In genomic region chr9:128412120-128412790, GRCh38 we compare ENCODE assay signal across 8 cellular contexts. TPM values are rescaled to one million over a fixed set of nuclear protein-coding genes. Genes with fewer than 3 reads are reported as not detected.
DNase-seq lines count a peak whose midpoint lies in the region; ATAC-seq and TF ChIP-seq lines count a peak whose summit lies in the region.

No MANE protein-coding gene starts in this region.

- CTCF ChIA-PET in CD8-positive, alpha-beta T cell (lab: Charles Lee) = interaction anchor here (0.8 to 2.8 kb wide), 5 partner anchors 9 to 119 kb away, joined by 3 to 16 read pairs (median 3); no protein-coding TSS in a partner anchor

- H3K4me1 ChIP-seq in CD8-positive, alpha-beta T cell (ENCODE audit: insufficient read depth, low read length) = no peaks in the 10 kb centered on the region
- no peaks in the 10 kb centered on the region for H3K4me1 ChIP-seq in adrenal gland (replicated peaks in 1 of 2)

- TF ChIP-seq RAD21 in Ishikawa (IDR thresholded peaks at IDR 0.05; ENCODE audit: low read depth) = peak; percentile 97

- no peak overlapping the region for H3K27ac Mint-ChIP-seq in CD8-positive, alpha-beta T cell

- H3K4me3 Mint-ChIP-seq in CD8-positive, alpha-beta T cell = no peak overlapping the region

- peak in 5 of 7 experiments; percentile 39 to 58 (median 44) for DNase-seq in CD8-positive, alpha-beta T cell
- peak; percentile 69 to 82 for DNase-seq in SHP77 (lab: John Stamatoyannopoulos, UW)
- DNase-seq in adrenal gland = peak in 6 of 7 donors; percentile 26 to 80 (median 52)
- DNase-seq in iPS DF 4.7 (ENCODE audit: extremely low read depth, low spot score) = peak; percentile 80
- peak; percentile 61 for DNase-seq in stimulated activated CD4-positive, alpha-beta T cell treated with anti-CD3 and anti-CD28 coated beads, Interleukin-15, amount 100 ng/mL, for 24 hours
- DNase-seq in NCI-H226 = no peak
- DNase-seq in NK-92 (lab: John Stamatoyannopoulos, UW; ENCODE audit: unreplicated experiment) = no peak

- peak; percentile 81 for ATAC-seq in CD8-positive, alpha-beta T cell

- no peak overlapping the region for H3K4me3 ChIP-seq in CD8-positive, alpha-beta T cell (ENCODE audit: low read depth, low read length)
- H3K4me3 ChIP-seq in adrenal gland = no peak overlapping the region

- 0 to 15% (median 11%) methylated on average over 4 to 13 of the region's 13 CpGs for WGBS in adrenal gland, 4 donors

- no peaks in the 10 kb centered on the region for H3K36me3 ChIP-seq in CD8-positive, alpha-beta T cell (ENCODE audit: insufficient read depth, low read length)
- no peaks in the 10 kb centered on the region for H3K36me3 ChIP-seq in adrenal gland (replicated peaks in 1 of 2)

- no peak for TF ChIP-seq POLR2A in adrenal gland (IDR thresholded peaks at IDR 0.05)

- TF ChIP-seq CTCF in CD8-positive, alpha-beta T cell (IDR thresholded peaks at IDR 0.05) = peak; percentile 46
- TF ChIP-seq CTCF in adrenal gland (IDR thresholded peaks at IDR 0.05) = peak; percentile 24 to 66 (median 60)

- no peaks in the 10 kb centered on the region for H3K9me3 ChIP-seq in CD8-positive, alpha-beta T cell (ENCODE audit: low read length)
- no peaks in the 10 kb centered on the region for H3K9me3 ChIP-seq in adrenal gland (replicated peaks in 1 of 3)

- no peak for TF ChIP-seq EP300 in Ishikawa (IDR thresholded peaks at IDR 0.05; ENCODE audit: borderline replicate concordance)

- intact Hi-C loops in CD8-positive, alpha-beta T cell (cut with DNase I, micrococcal nuclease) = loop anchor here in 1 of 2 experiments (1.0 kb wide), 2 partner anchors 50 to 117 kb away; no protein-coding TSS in a partner anchor
- intact Hi-C loops in adrenal gland (cut with DNase I) = loop anchor here in 1 of 2 donors (5.0 kb wide), 1 partner anchor 50 kb away; no protein-coding TSS in a partner anchor

- H3K27me3 Mint-ChIP-seq in CD8-positive, alpha-beta T cell (ENCODE audit: low read depth) = peaks cover 57% of the 10 kb centered on the region

- no peaks in the 10 kb centered on the region for H3K9me3 Mint-ChIP-seq in CD8-positive, alpha-beta T cell

- H3K4me1 Mint-ChIP-seq in CD8-positive, alpha-beta T cell (ENCODE audit: low read depth) = no peaks in the 10 kb centered on the region

- POLR2A ChIA-PET in CD8-positive, alpha-beta T cell (lab: Charles Lee) = no interaction called here

- H3K27me3 ChIP-seq in CD8-positive, alpha-beta T cell (ENCODE audit: insufficient read depth, low read length) = no peaks in the 10 kb centered on the region
- H3K27me3 ChIP-seq in adrenal gland = peaks cover 23% of the 10 kb centered on the region

- no peak overlapping the region for H3K27ac ChIP-seq in CD8-positive, alpha-beta T cell (ENCODE audit: low read depth, low read length)
- no peak overlapping the region for H3K27ac ChIP-seq in adrenal gland

- no peaks in the 10 kb centered on the region for H3K36me3 Mint-ChIP-seq in CD8-positive, alpha-beta T cell

TF ChIP-seq in Ishikawa, 13 proteins besides CTCF, POLR2A, EP300 and RAD21:
- TF ChIP-seq EGR1 (IDR thresholded peaks at IDR 0.05) = no peak
- no peak for TF ChIP-seq TAF1 (IDR thresholded peaks at IDR 0.05; ENCODE audit: low read depth)
- TF ChIP-seq, protein P1, sequence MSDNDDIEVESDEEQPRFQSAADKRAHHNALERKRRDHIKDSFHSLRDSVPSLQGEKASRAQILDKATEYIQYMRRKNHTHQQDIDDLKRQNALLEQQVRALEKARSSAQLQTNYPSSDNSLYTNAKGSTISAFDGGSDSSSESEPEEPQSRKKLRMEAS (IDR thresholded peaks at IDR 0.05) = no peak
- peak; percentile 53; the same call in 1 of the 2 replicates for TF ChIP-seq YY1 (IDR thresholded peaks at IDR 0.05; ENCODE audit: low read depth)
- TF ChIP-seq FOXM1 (IDR thresholded peaks at IDR 0.05; ENCODE audit: borderline replicate concordance, low read depth) = no peak
- TF ChIP-seq, protein P2, sequence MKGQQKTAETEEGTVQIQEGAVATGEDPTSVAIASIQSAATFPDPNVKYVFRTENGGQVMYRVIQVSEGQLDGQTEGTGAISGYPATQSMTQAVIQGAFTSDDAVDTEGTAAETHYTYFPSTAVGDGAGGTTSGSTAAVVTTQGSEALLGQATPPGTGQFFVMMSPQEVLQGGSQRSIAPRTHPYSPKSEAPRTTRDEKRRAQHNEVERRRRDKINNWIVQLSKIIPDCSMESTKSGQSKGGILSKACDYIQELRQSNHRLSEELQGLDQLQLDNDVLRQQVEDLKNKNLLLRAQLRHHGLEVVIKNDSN (IDR thresholded peaks at IDR 0.05) = no peak
- no peak for TF ChIP-seq CREB1 (IDR thresholded peaks at IDR 0.05; ENCODE audit: low read depth)
- TF ChIP-seq ZBTB7A (IDR thresholded peaks at IDR 0.05; ENCODE audit: low read depth) = peak; percentile 85
- no peak for TF ChIP-seq TCF12 (IDR thresholded peaks at IDR 0.05; ENCODE audit: low read depth)
- no peak for TF ChIP-seq REST (IDR thresholded peaks at IDR 0.05; ENCODE audit: low read depth)
- no peak for TF ChIP-seq TEAD4 (IDR thresholded peaks at IDR 0.05)
- TF ChIP-seq CEBPB (IDR thresholded peaks at IDR 0.05) = no peak
- no peak for TF ChIP-seq NFIC (IDR thresholded peaks at IDR 0.05)

RNA-seq across cellular contexts. Expression of gene CERCAM, which starts 8.4 kb away (rescaled TPM):
- under 1 TPM; 0.22 to 0.73 TPM for total RNA-seq in CD8-positive, alpha-beta T cell
- total RNA-seq in adrenal gland = 10 to 100 TPM; 14.4 to 43.5 (median 18.0) TPM
- polyA plus RNA-seq in adrenal gland = 10 to 100 TPM in 2 of 3 donors, 1 to 10 TPM in 1; 5.1 to 34.2 (median 16.2) TPM

RNA-seq across cellular contexts. Expression of gene URM1, which starts 41.1 kb away (rescaled TPM):
- total RNA-seq in CD8-positive, alpha-beta T cell = 10 to 100 TPM; 30.4 to 31.5 TPM
- 10 to 100 TPM; 34.7 to 73.5 (median 47.0) TPM for total RNA-seq in adrenal gland
- polyA plus RNA-seq in adrenal gland = 10 to 100 TPM; 22.8 to 40.2 (median 27.0) TPM

RNA-seq across cellular contexts. Expression of gene ODF2, which starts 43.6 kb away (rescaled TPM):
- total RNA-seq in CD8-positive, alpha-beta T cell = 10 to 100 TPM; 15.0 to 17.2 TPM
- total RNA-seq in adrenal gland = 10 to 100 TPM; 10.2 to 18.3 (median 14.0) TPM
- 10 to 100 TPM; 16.6 to 21.6 (median 19.6) TPM for polyA plus RNA-seq in adrenal gland

Comparison
In these comparisons a context has a peak if more than half of its experiments do, and no peak if none do; other contexts are left out.
1. DNase-seq: peak in CD8-positive, alpha-beta T cell (5 of 7), SHP77 (2 of 2), adrenal gland (6 of 7), iPS DF 4.7 (single experiment) and stimulated activated CD4-positive, alpha-beta T cell treated with anti-CD3 and anti-CD28 coated beads, Interleukin-15, amount 100 ng/mL, for 24 hours (single experiment); none in NCI-H226 (single experiment) and NK-92 (single experiment).
2. RNA of gene CERCAM, which starts 8.4 kb away (total RNA-seq): 14.4 to 43.5 TPM in adrenal gland; 0.22 to 0.73 TPM in CD8-positive, alpha-beta T cell; every median in the first group is over 4 times any median in the second.